ENCODE assay signal across 10 cellular contexts in the genomic region with DNA sequence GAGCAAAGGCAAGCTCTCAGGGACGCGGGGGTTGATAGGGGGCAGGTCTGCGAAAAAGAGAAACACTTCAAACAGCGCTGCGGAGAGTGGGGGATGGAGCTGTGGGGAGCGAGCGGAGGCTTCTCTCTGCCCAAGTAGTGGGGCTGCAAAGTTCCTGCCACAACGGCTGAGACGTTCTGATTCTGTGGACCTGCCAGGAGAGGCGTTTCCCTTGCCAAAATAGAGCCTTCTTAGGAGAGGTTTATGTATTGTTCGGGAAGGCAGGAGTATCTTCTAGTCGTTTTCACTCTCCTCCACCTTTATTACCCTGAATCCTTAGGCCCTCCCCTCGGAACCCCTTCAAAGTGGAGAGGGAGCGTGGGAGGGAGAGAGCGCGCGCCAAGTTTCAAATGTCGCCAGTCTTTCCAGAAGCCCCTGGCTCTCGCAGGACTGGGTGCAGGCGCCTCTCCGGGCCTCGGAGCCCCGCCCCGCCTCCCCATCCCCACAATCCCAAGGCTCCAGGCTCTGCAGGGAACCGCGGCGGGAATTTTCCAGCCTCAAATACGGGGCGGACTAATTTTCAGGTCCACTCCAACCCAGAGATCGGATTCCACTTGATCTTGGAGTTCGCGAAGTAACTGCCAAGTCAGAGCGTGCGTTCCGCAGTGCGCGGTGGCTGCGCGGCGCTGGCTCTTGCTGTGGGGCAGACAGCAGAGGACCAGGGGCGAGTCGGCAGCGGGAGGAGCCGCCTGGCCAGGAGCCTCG. TPM values are rescaled to one million over a fixed set of nuclear protein-coding genes. Genes with fewer than 3 reads are reported as not detected.
DNase-seq lines count a peak whose midpoint lies in the region; ATAC-seq, FAIRE-seq and TF ChIP-seq lines count a peak whose summit lies in the region.
"Had no signal": no experiment of that assay in that cellular context is flagged by ENCODE, and none has a peak within 500 bp of the region (broad histone marks: within the 10 kb centered on the region; RNA-seq: fewer than 3 reads in every experiment).

No MANE protein-coding gene starts in this region.

- H3K27me3 Mint-ChIP-seq in osteocyte (ENCODE audit: unreplicated experiment): peaks cover 86% of the 10 kb centered on the region

- no peaks in the 10 kb centered on the region for H3K36me3 ChIP-seq in Panc1 (ENCODE audit: control insufficient read depth, insufficient read depth, low read length)

- peak overlapping the region in 1 of 2 experiments; percentile 14; a peak in 1 of 4 replicates for H3K4me3 ChIP-seq in Panc1 (ENCODE audit: low read depth in 2 of 2, low read length in 2 of 2)

- H3K27ac Mint-ChIP-seq in osteocyte (ENCODE audit: unreplicated experiment): no peak overlapping the region

- peaks cover 22% of the 10 kb centered on the region for H3K4me1 Mint-ChIP-seq in osteocyte (ENCODE audit: unreplicated experiment)

- H3K4me1 ChIP-seq in Panc1 (ENCODE audit: control insufficient read depth, insufficient read depth, low read length) (no peaks in the 10 kb centered on the region), foreskin keratinocyte (peaks cover under 1% of the 10 kb centered on the region)

- FAIRE-seq in GM12891 (lab: Jason Lieb, UNC): no peak

- H3K36me3 Mint-ChIP-seq in osteocyte (ENCODE audit: unreplicated experiment): no peaks in the 10 kb centered on the region

- H3K9me3 ChIP-seq in Panc1 (ENCODE audit: control insufficient read depth, insufficient read depth, low read depth, low read length): no peaks in the 10 kb centered on the region

- intact Hi-C loops in Panc1 (cut with micrococcal nuclease; ENCODE audit: unreplicated experiment): no loop called here

- 0 out of 2 replicates have a peak, but pooled peaks have one; percentile 44 for ATAC-seq in Panc1
- peak; percentile 25 for ATAC-seq in foreskin keratinocyte
- ATAC-seq in GM19023 (IDR thresholded peaks at IDR 0.05; ENCODE audit: unreplicated experiment): no peak
- ATAC-seq in HG03571 (IDR thresholded peaks at IDR 0.05; ENCODE audit: unreplicated experiment): no peak

- H3K9me3 Mint-ChIP-seq in osteocyte (ENCODE audit: unreplicated experiment): no peaks in the 10 kb centered on the region

- in situ Hi-C loops in GM13976 (cut with MboI; ENCODE audit: low sequenced_read_pairs, unreplicated experiment): no loop called here
- in situ Hi-C loops in Panc1 (cut with HindIII; ENCODE audit: low pct_unique_long_range_greater_than_20kb, low sequenced_read_pairs): no loop called here

- no peak for TF ChIP-seq POLR2A in GM12891 (IDR thresholded peaks at IDR 0.05; ENCODE audit: low read depth, low read length)

- H3K27me3 ChIP-seq in Panc1 (ENCODE audit: control insufficient read depth, insufficient read depth, low read length) (peaks cover 44% of the 10 kb centered on the region), foreskin keratinocyte (peaks cover 95% of the 10 kb centered on the region)

- CTCF ChIA-PET in Panc1 (lab: Charles Lee): no interaction called here

- POLR2A ChIA-PET in Panc1 (lab: Charles Lee): no interaction called here

- H3K4me3 Mint-ChIP-seq in osteocyte (ENCODE audit: unreplicated experiment): peak overlapping the region; percentile 32

- BruUV-seq in Panc1 (replicated peaks; lab: Mats Ljungman, UMichigan): no TSS peak

- TF ChIP-seq CTCF in GM13976 (IDR thresholded peaks at IDR 0.05; ENCODE audit: borderline replicate concordance, control extremely low read depth, extremely low read depth, insufficient read depth, missing control alignments): no peak
- TF ChIP-seq CTCF in Panc1 (IDR thresholded peaks at IDR 0.05): no peak
- TF ChIP-seq CTCF in foreskin keratinocyte (conservative IDR thresholded peaks at IDR 0.05): no peak
- TF ChIP-seq CTCF in osteocyte (IDR thresholded peaks at IDR 0.05): no peak

- DNase-seq in GM13976 (ENCODE audit: low spot score) (peak; percentile 16), Panc1 (ENCODE audit: low read depth, low spot score) (no peak), foreskin keratinocyte (no peak), osteocyte (ENCODE audit: extremely low spot score, unreplicated experiment) (no peak), GM12891 (ENCODE audit: insufficient read length, low spot score) (no peak)
- no peak for DNase-seq in NK-92 treated with Interleukin-12 subunit alpha and Interleukin-12 subunit beta, amount 100 ng/mL, for 24 hours (lab: John Stamatoyannopoulos, UW)
- DNase-seq: stimulated activated naive CD4-positive, alpha-beta T cell treated with Interleukin-2 at 50 U/mL for 16 hours had no signal

- H3K27ac ChIP-seq in Panc1 (ENCODE audit: low read length) (no peak overlapping the region), foreskin keratinocyte (no peak overlapping the region)

TF ChIP-seq in GM12891, 5 proteins besides CTCF, POLR2A, EP300 and RAD21:
- TF ChIP-seq PAX5 (IDR thresholded peaks at IDR 0.05; ENCODE audit: insufficient read depth, low read length, severe bottlenecking): no peak
- TF ChIP-seq POLR2AphosphoS5 (IDR thresholded peaks at IDR 0.05; ENCODE audit: low read depth, low read length): no peak
- TF ChIP-seq POU2F2 (IDR thresholded peaks at IDR 0.05; ENCODE audit: low read depth, low read length): no peak
- TF ChIP-seq TAF1 (IDR thresholded peaks at IDR 0.05; ENCODE audit: low read depth, low read length): no peak

RNA-seq across cellular contexts. Expression of a gene that starts 10.0 kb away (rescaled TPM):
- total RNA-seq in Panc1 (2021; ENCODE audit: unreplicated experiment) (not detected), foreskin keratinocyte (not detected in 2 replicates), osteocyte (not detected in 2 replicates)
- polyA plus RNA-seq in Panc1 (2012; ENCODE audit: insufficient read length): not detected
- polyA plus RNA-seq in foreskin keratinocyte: not detected in 2 replicates
- polyA plus RNA-seq in GM12891 (2012; ENCODE audit: low read depth, missing spikeins): not detected
- total RNA-seq: dermis microvascular lymphatic vessel endothelial cell had no signal

Comparison
In these comparisons a context has a peak if more than half of its experiments do, and no peak if none do; other contexts are left out.
1. ATAC-seq: peak in Panc1 (single experiment) and foreskin keratinocyte (single experiment); none in GM19023 (single experiment) and HG03571 (single experiment).